ENCODE assay signal across 29 cellular contexts in the genomic region with DNA sequence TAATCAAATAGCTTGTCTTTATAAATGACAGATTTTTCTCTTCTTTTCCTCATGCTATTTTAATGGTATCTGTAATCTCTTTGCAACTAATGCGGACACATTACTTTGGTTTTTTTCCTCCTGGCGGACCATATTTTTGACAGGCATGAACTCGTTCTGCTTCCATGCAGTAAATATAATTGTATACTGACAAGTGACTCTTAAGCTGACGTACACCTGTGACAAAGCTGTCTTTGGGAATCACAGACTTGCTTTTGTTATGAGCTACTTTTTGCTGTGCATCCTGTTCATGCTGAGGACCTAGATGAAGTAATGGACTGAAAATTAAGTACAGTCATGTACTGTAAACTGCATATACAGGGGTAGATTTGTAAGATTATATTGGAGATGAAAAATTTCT.
"Had no signal": no experiment of that assay in that cellular context is flagged by ENCODE, and none has a peak within 500 bp of the region (broad histone marks: within the 10 kb centered on the region; RNA-seq: fewer than 3 reads in every experiment).

No MANE protein-coding gene starts in this region.

- H3K27me3 ChIP-seq: adrenal gland, body of pancreas, brain microvascular endothelial cell, breast epithelium had no signal

- H3K9me3 ChIP-seq: adrenal gland, body of pancreas, breast epithelium had no signal

- H3K4me3 ChIP-seq: adrenal gland, body of pancreas, breast epithelium had no signal

- H3K27ac ChIP-seq: adrenal gland, body of pancreas, brain microvascular endothelial cell, breast epithelium, VCaP had no signal

- DNase-seq: activated B cell treated with CpG ODN at 0.5 μM for 24 hours; activated CD4-positive, alpha-beta memory T cell treated with anti-CD3 and anti-CD28 coated beads for 36 hours; activated CD4-positive, alpha-beta T cell treated with anti-CD3 and anti-CD28 coated beads for 4 hours; activated CD4-positive, alpha-beta T cell treated with anti-CD3 and anti-CD28 coated beads, Interleukin-2, amount 10 ng/mL, durations not matched to agents 24 days and 14 days; activated CD4-positive, alpha-beta T cell treated with anti-CD3 and anti-CD28 coated beads, Interleukin-2, amount 50 U/mL, for 1 hour; activated CD4-positive, alpha-beta T cell treated with anti-CD3 and anti-CD28 coated beads, Interleukin-2, amount 50 U/mL, for 4 hours; activated CD4-positive, CD25-positive, alpha-beta regulatory T cell treated with anti-CD3 and anti-CD28 coated beads, Interleukin-2, amount 50 U/mL, for 72 hours; activated CD8-positive, alpha-beta memory T cell treated with anti-CD3 and anti-CD28 coated beads, Interleukin-2, amount 50 U/mL, for 4 hours; activated CD8-positive, alpha-beta T cell treated with anti-CD3 and anti-CD28 coated beads for 36 hours; activated effector memory CD4-positive, alpha-beta T cell treated with anti-CD3 and anti-CD28 coated beads, Interleukin-2, amount 50 U/mL, for 16 hours; activated gamma-delta T cell treated with Interleukin-2 at 50 U/mL for 16 hours; activated naive CD4-positive, alpha-beta T cell; activated naive CD4-positive, alpha-beta T cell treated with anti-CD3 and anti-CD28 coated beads for 36 hours; activated naive CD4-positive, alpha-beta T cell treated with anti-CD3 and anti-CD28 coated beads, Interleukin-2, amount 50 U/mL, for 16 hours; activated naive CD8-positive, alpha-beta T cell treated with anti-CD3 and anti-CD28 coated beads for 36 hours; activated T-cell treated with anti-CD3 and anti-CD28 coated beads for 4 hours; activated T-cell treated with anti-CD3 and anti-CD28 coated beads, Interleukin-2, amount 50 U/mL, for 1 hour; activated T-cell treated with anti-CD3 and anti-CD28 coated beads, Interleukin-2, amount 50 U/mL, for 4 hours; activated T-cell treated with anti-CD3 and anti-CD28 coated beads, Interleukin-2, amount 50 U/mL, for 72 hours; adrenal gland; amniotic stem cell; aorta; body of pancreas; brain microvascular endothelial cell; central memory CD4-positive, alpha-beta T cell; T-helper 2 cell; T-helper 9 cell had no signal

- H3K36me3 ChIP-seq: adrenal gland, brain microvascular endothelial cell, breast epithelium had no signal
